16 cellular contexts compared by ENCODE assay signal in the genomic region with DNA sequence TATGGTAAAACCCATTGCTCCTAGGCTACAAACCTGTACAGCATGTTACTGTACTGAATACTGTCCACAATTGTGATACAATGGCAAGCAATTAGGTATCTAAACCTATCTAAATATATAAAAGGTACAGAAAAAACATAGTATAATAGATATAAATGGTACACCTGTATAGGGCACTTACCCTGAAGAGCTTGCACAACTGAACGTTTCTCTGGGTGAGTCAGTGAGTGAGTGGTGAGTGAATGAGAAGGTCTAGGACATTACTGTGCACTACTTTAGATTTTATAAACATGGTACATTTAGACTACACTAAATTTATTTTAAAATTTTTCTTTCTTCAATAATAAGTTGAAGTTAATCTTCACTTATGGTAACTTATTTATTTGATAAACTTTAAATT.
A peak's percentile ranks its signal among the peaks of the same experiment; 100 is the strongest.
DNase-seq lines count a peak whose midpoint lies in the region; ATAC-seq, FAIRE-seq and TF ChIP-seq lines count a peak whose summit lies in the region.
"Had no signal": no experiment of that assay in that cellular context is flagged by ENCODE, and none has a peak within 500 bp of the region (broad histone marks: within the 10 kb centered on the region; RNA-seq: fewer than 3 reads in every experiment).

No MANE protein-coding gene starts in this region.

- no peaks in the 10 kb centered on the region for H3K27me3 ChIP-seq in right lobe of liver
- peaks cover 0 to 16% of the 10 kb centered on the region in 2 experiments; a peak in 1 of 5 replicates for H3K27me3 ChIP-seq in HepG2 (ENCODE audit: control insufficient read depth in 1 of 2, insufficient read depth in 2 of 2, low read length in 2 of 2)
- no peaks in the 10 kb centered on the region for H3K27me3 ChIP-seq in pancreas
- no peaks in the 10 kb centered on the region for H3K27me3 ChIP-seq in ovary
- H3K27me3 ChIP-seq: BLaER1 had no signal

- DNase-seq in right lobe of liver = no peak
- DNase-seq in HepG2 (ENCODE audit: low spot score) = no peak
- peak; percentile 81 for DNase-seq in NCI-H69 (lab: John Stamatoyannopoulos, UW)
- no peak for DNase-seq in immature natural killer cell
- DNase-seq in pancreas = no peak
- no peak for DNase-seq in ovary
- DNase-seq: CD4-positive, alpha-beta memory T cell; NCI-H1694; NCI-H2171 treated with DMSO at 0.1 percent for 48 hours; NCI-H446 treated with DMSO at 0.1 percent for 48 hours; NCI-H82; OCI-M1; RPMI8226 had no signal

- no peaks in the 10 kb centered on the region for H3K9me3 Mint-ChIP-seq in immature natural killer cell
- H3K9me3 Mint-ChIP-seq: CD4-positive, alpha-beta memory T cell had no signal

- POLR2A ChIA-PET in HepG2 (lab: Yijun Ruan, JAX) = no interaction called here

- TF ChIP-seq EP300 in HepG2 (IDR thresholded peaks at IDR 0.05; ENCODE audit: low read depth in 2 of 2, low read length in 2 of 2) = no peak
- TF ChIP-seq EP300 in HepG2 (CRISPR knock-in tag; IDR thresholded peaks at IDR 0.05; ENCODE audit: borderline replicate concordance) = no peak
- TF ChIP-seq EP300 in ovary (IDR thresholded peaks at IDR 0.05) = no peak

- no peaks in the 10 kb centered on the region for H3K79me2 ChIP-seq in HepG2 (ENCODE audit: insufficient read depth, low read length)

- no peak for TF ChIP-seq POLR2A in right lobe of liver (IDR thresholded peaks at IDR 0.05)
- no peak for TF ChIP-seq POLR2A in HepG2 (IDR thresholded peaks at IDR 0.05; ENCODE audit: insufficient read depth in 1 of 2, low read depth in 2 of 2, low read length in 2 of 2)
- no peak for TF ChIP-seq POLR2A in ovary (IDR thresholded peaks at IDR 0.05)

- H3K4me3 ChIP-seq in right lobe of liver (no peak overlapping the region), HepG2 (replicated peaks in 1 of 3; ENCODE audit: insufficient read depth in 1 of 3, low read depth in 2 of 3, low read length in 3 of 3) (no peak overlapping the region), pancreas (no peak overlapping the region), ovary (no peak overlapping the region)
- H3K4me3 ChIP-seq: BLaER1 had no signal

- no TSS peak for BruUV-seq in HepG2 (replicated peaks; lab: Mats Ljungman, UMichigan)

- H3K36me3 Mint-ChIP-seq in immature natural killer cell = no peaks in the 10 kb centered on the region
- H3K36me3 Mint-ChIP-seq: CD4-positive, alpha-beta memory T cell had no signal

- no peaks in the 10 kb centered on the region for H4K20me1 ChIP-seq in HepG2 (ENCODE audit: insufficient read depth, low read length)
- H4K20me1 ChIP-seq: BLaER1 had no signal

- WGBS in right lobe of liver (ENCODE audit: insufficient coverage, low coverage, low lambda C conversion rate, missing lambda C conversion rate) = 18% methylated on average over 1 of the region's 1 CpG
- WGBS in HepG2 (ENCODE audit: low lambda C conversion rate) = 0% methylated on average over 1 of the region's 1 CpG
- WGBS in pancreas, 2 donors = 62% methylated on average over 1 of the region's 1 CpG
- 20 to 64% (median 37%) methylated on average over 1 of the region's 1 CpG for WGBS in ovary, 3 donors

- peaks cover 0 to 4% (median 0%) of the 10 kb centered on the region in 3 donors for H3K27me3 Mint-ChIP-seq in immature natural killer cell (ENCODE audit: low read depth in 3 of 3)
- H3K27me3 Mint-ChIP-seq: CD4-positive, alpha-beta memory T cell had no signal

- ATAC-seq in right lobe of liver (peak in 3 of 4 donors; percentile 10 to 50 (median 29)), HepG2 (no peak), esophagus mucosa (peak; percentile 70), pancreas (no peak)

- FAIRE-seq in HepG2 (lab: Jason Lieb, UNC) (no peak), pancreas (lab: Jason Lieb, UNC) (no peak)
- FAIRE-seq: H1 had no signal

- H3K9ac ChIP-seq in HepG2 (ENCODE audit: insufficient read depth, low read depth, low read length) = no peak overlapping the region
- H3K9ac ChIP-seq: BLaER1 had no signal

- no peak overlapping the region for H3K27ac Mint-ChIP-seq in immature natural killer cell
- H3K27ac Mint-ChIP-seq: CD4-positive, alpha-beta memory T cell had no signal

- H3K9me3 ChIP-seq in right lobe of liver (no peaks in the 10 kb centered on the region), HepG2 (ENCODE audit: low read length) (no peaks in the 10 kb centered on the region), pancreas (no peaks in the 10 kb centered on the region), ovary (no peaks in the 10 kb centered on the region)
- H3K9me3 ChIP-seq: BLaER1 had no signal

- CTCF ChIA-PET in HepG2 (lab: Yijun Ruan, JAX; ENCODE audit: low intra/inter-chr PET ratio, low total read pairs) = no interaction called here

- H3K4me2 ChIP-seq in HepG2 (ENCODE audit: low read depth, low read length) = no peak overlapping the region
- H3K4me2 ChIP-seq: BLaER1 had no signal

- intact Hi-C loops in right lobe of liver (cut with DNase I) (no loop called here), HepG2 (cut with micrococcal nuclease; ENCODE audit: unreplicated experiment) (loop anchor here (10.0 kb wide), 1 partner anchor 344 kb away; no protein-coding TSS in a partner anchor), pancreas (cut with DNase I) (no loop called here), ovary (cut with DNase I) (loop anchor here in 2 of 4 donors (10.0 kb wide), 2 partner anchors 116 to 486 kb away; partner anchors contain the start of gene CEP85L (in 1 of the 2))

- no peak for TF ChIP-seq RAD21 in HepG2 (CRISPR knock-in tag; IDR thresholded peaks at IDR 0.05)

- TF ChIP-seq CTCF in right lobe of liver (IDR thresholded peaks at IDR 0.05) (no peak), HepG2 (CRISPR knock-in tag; IDR thresholded peaks at IDR 0.05) (no peak), pancreas (IDR thresholded peaks at IDR 0.05) (no peak), ovary (IDR thresholded peaks at IDR 0.05) (no peak)

- no peak overlapping the region for H3K4me3 Mint-ChIP-seq in immature natural killer cell
- H3K4me3 Mint-ChIP-seq: CD4-positive, alpha-beta memory T cell had no signal

- H3K27ac ChIP-seq in right lobe of liver (no peak overlapping the region), HepG2 (ENCODE audit: extremely low read length, insufficient read depth, low read length) (no peak overlapping the region), pancreas (no peak overlapping the region), ovary (no peak overlapping the region)
- H3K27ac ChIP-seq: BLaER1 had no signal

- peaks cover 25 to 32% of the 10 kb centered on the region in 2 donors for H3K4me1 Mint-ChIP-seq in immature natural killer cell

- H3K36me3 ChIP-seq in right lobe of liver (no peaks in the 10 kb centered on the region), HepG2 (replicated peaks in 1 of 2; ENCODE audit: control insufficient read depth in 1 of 2, insufficient read depth in 2 of 2, low read length in 2 of 2) (no peaks in the 10 kb centered on the region), pancreas (no peaks in the 10 kb centered on the region), ovary (no peaks in the 10 kb centered on the region)
- H3K36me3 ChIP-seq: BLaER1 had no signal

- in situ Hi-C loops in HepG2 (cut with HindIII; ENCODE audit: extremely low pct_ligation_motif_present, low pct_unique_long_range_greater_than_20kb) = no loop called here

- H3K4me1 ChIP-seq in right lobe of liver (peaks cover 0 to 10% (median 0%) of the 10 kb centered on the region in 4 donors), HepG2 (ENCODE audit: insufficient read depth, low read length) (no peaks in the 10 kb centered on the region; the same call in 1 of the 2 replicates), pancreas (no peaks in the 10 kb centered on the region), ovary (ENCODE audit: insufficient read depth) (no peaks in the 10 kb centered on the region)
- H3K4me1 ChIP-seq: BLaER1 had no signal

- H2AFZ ChIP-seq in HepG2 (ENCODE audit: low read length) = no peak overlapping the region

Comparison
In these comparisons a context has a peak if more than half of its experiments do, and no peak if none do; other contexts are left out.
1. ATAC-seq: peak in right lobe of liver (3 of 4) and esophagus mucosa (single experiment); none in HepG2 (single experiment) and pancreas (0 of 4).